In the genomic region with DNA sequence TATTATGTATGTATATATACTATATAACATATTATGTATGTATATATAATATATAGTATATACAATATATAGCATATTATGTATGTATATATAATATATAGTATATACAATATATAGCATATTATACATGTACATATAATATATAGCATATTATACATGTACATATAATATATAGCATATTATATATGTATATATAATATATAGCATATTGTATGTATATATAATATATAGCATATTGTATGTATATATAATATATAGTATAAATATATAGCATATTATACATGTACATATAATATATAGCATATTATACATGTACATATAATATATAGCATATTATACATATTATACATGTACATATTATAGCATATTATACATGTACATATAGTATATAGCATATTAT, we compare ENCODE assay signal across 9 cellular contexts. TPM values are rescaled to one million over a fixed set of nuclear protein-coding genes. Genes with fewer than 3 reads are reported as not detected.
"Had no signal": no experiment of that assay in that cellular context is flagged by ENCODE, and none has a peak within 500 bp of the region (broad histone marks: within the 10 kb centered on the region; RNA-seq: fewer than 3 reads in every experiment).

No MANE protein-coding gene starts in this region.

RNA-seq across cellular contexts. Expression of gene IKZF3, which starts 13.9 kb away (rescaled TPM):
- total RNA-seq: bronchial epithelial cell, cardiac muscle cell had no signal
- polyA plus RNA-seq: cardiac muscle cell had no signal

RNA-seq across cellular contexts. Expression of gene ZPBP2, which starts 17.8 kb away (rescaled TPM):
- total RNA-seq: activated CD4-positive, alpha-beta memory T cell treated with anti-CD3 and anti-CD28 coated beads, Interleukin-2, amount 10 ng/mL, durations not matched to agents 7 days and 5 days; activated CD4-positive, alpha-beta T cell treated with anti-CD3 and anti-CD28 coated beads, Interleukin-2, amount 10 ng/mL, durations not matched to agents 7 days and 5 days; activated CD8-positive, alpha-beta T cell treated with anti-CD3 and anti-CD28 coated beads, Interleukin-2, amount 10 ng/mL, durations not matched to agents 7 days and 5 days; activated T-helper 2 cell treated with anti-CD3 and anti-CD28 coated beads, Interferon-gamma antibody, Interleukin-2, Interleukin-4, amounts not matched to agents 10 μg/mL and 5 μg/mL and 100 μg/mL, durations not matched to agents 14 hours and 24 hours and 36 hours; ascending aorta; bronchial epithelial cell; cardiac muscle cell; WTC11 had no signal
- polyA plus RNA-seq: adipose tissue, cardiac muscle cell had no signal
